24 cellular contexts compared by ENCODE assay signal in the genomic region with DNA sequence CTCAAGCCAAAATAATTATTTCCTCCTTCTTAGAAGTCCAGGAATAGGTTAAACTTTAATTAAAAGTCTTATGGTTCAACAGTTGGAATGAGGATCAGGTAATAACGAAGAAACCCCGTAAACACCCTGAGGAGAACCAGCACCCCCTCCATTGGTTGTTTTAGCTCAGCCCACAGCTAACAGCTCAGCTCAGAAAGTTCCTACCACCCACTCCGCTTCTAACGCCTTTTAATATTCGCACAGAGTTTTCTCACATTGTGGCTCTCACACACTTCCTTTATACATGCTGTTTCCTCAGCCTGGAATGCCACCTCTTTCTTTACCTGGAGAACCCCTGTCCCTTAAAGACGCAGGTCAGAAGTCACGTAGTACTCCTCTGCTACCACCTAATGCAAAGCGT. TPM values are rescaled to one million over a fixed set of nuclear protein-coding genes. Genes with fewer than 3 reads are reported as not detected.
"Had no signal": no experiment of that assay in that cellular context is flagged by ENCODE, and none has a peak within 500 bp of the region (broad histone marks: within the 10 kb centered on the region; RNA-seq: fewer than 3 reads in every experiment).

No MANE protein-coding gene starts in this region.

- H3K36me3 Mint-ChIP-seq: brain; naive thymus-derived CD8-positive, alpha-beta T cell had no signal

- H3K27me3 Mint-ChIP-seq: activated B cell treated with CpG ODN at 0.5 μM for 24 hours had no signal

- H3K27ac Mint-ChIP-seq: activated B cell treated with CpG ODN at 0.5 μM for 24 hours; activated CD4-positive, alpha-beta T cell treated with anti-CD3 and anti-CD28 coated beads for 36 hours; activated naive CD4-positive, alpha-beta T cell treated with anti-CD3 and anti-CD28 coated beads for 36 hours; brain; T-helper 17 cell had no signal

- H3K4me3 Mint-ChIP-seq: activated B cell treated with CpG ODN at 0.5 μM for 24 hours; activated CD4-positive, alpha-beta T cell treated with anti-CD3 and anti-CD28 coated beads for 36 hours; activated naive CD4-positive, alpha-beta T cell treated with anti-CD3 and anti-CD28 coated beads for 36 hours; brain; T-helper 17 cell had no signal

- H3K9me3 Mint-ChIP-seq: activated B cell treated with CpG ODN at 0.5 μM for 24 hours; activated naive CD4-positive, alpha-beta T cell treated with anti-CD3 and anti-CD28 coated beads for 36 hours; brain; naive thymus-derived CD8-positive, alpha-beta T cell had no signal

- H3K4me3 ChIP-seq: left lung, pancreas, right lobe of liver, skin epidermis, transverse colon, uterus had no signal

- ATAC-seq: activated CD4-positive, alpha-beta T cell treated with anti-CD3 and anti-CD28 coated beads for 36 hours; esophagus mucosa; left lung; naive thymus-derived CD8-positive, alpha-beta T cell; pancreas; right lobe of liver; T-helper 17 cell had no signal

- DNase-seq: activated B cell treated with CpG ODN at 0.5 μM for 24 hours; activated CD4-positive, alpha-beta T cell treated with anti-CD3 and anti-CD28 coated beads for 36 hours; activated CD4-positive, alpha-beta T cell treated with anti-CD3 and anti-CD28 coated beads, Interleukin-2, amount 50 U/mL, for 4 hours; activated naive CD4-positive, alpha-beta T cell treated with anti-CD3 and anti-CD28 coated beads for 36 hours; activated T-cell treated with anti-CD3 and anti-CD28 coated beads, Interleukin-2, amount 50 U/mL, for 48 hours; aorta; dermis blood vessel endothelial cell; effector memory CD4-positive, alpha-beta T cell; foreskin melanocyte; kidney glomerular epithelial cell; left lung; naive thymus-derived CD8-positive, alpha-beta T cell; pancreas; right lobe of liver; stimulated activated CD4-positive, alpha-beta T cell treated with anti-CD3 and anti-CD28 coated beads, Interleukin-1b, Interleukin-23, amount 100 ng/mL, for 48 hours; T-helper 17 cell; transverse colon; uterus had no signal

RNA-seq across cellular contexts. Expression of a gene that starts 17.0 kb away (rescaled TPM):
- total RNA-seq: activated naive CD4-positive, alpha-beta T cell treated with anti-CD3 and anti-CD28 coated beads for 36 hours; dermis blood vessel endothelial cell; endothelial cell of umbilical vein; lung microvascular endothelial cell; pulmonary artery endothelial cell had no signal
- polyA plus RNA-seq: endothelial cell of umbilical vein had no signal
